In the genomic region with DNA sequence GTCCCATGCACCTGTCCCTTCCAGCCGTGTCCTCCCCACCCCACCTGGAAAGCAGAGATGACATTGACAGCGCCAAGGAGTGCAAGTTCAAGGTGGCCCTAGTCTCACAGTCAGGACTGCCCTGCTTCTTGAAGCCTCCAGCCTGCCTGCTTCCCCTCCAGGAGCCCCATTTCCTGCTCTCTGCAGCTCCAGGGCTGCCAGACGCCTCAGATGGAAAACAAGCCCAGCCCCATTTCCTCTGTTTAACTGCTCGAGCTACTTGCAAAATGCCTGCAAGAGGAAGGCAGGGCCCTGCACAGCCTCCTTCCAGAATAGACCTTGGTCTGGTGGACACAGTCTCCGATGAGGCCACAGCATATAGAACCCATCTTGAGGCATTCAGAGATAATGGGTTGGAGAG, we compare ENCODE assay signal across 11 cellular contexts. TPM values are rescaled to one million over a fixed set of nuclear protein-coding genes. Genes with fewer than 3 reads are reported as not detected.
A peak's percentile ranks its signal among the peaks of the same experiment; 100 is the strongest.
DNase-seq lines count a peak whose midpoint lies in the region; ATAC-seq, FAIRE-seq and TF ChIP-seq lines count a peak whose summit lies in the region.
"Had no signal": no experiment of that assay in that cellular context is flagged by ENCODE, and none has a peak within 500 bp of the region (broad histone marks: within the 10 kb centered on the region; RNA-seq: fewer than 3 reads in every experiment).

No MANE protein-coding gene starts in this region.

- H2BK120ac ChIP-seq in H9 (ENCODE audit: low read depth, low read length, poor library complexity, severe bottlenecking), result no peak overlapping the region

- ATAC-seq in GM19324 (IDR thresholded peaks at IDR 0.05; ENCODE audit: low FRiP score, unreplicated experiment) (no peak), HG02759 (IDR thresholded peaks at IDR 0.05; ENCODE audit: unreplicated experiment) (no peak), GM21576 (IDR thresholded peaks at IDR 0.05; ENCODE audit: unreplicated experiment) (no peak)

- no peak overlapping the region for H3K56ac ChIP-seq in H9 (ENCODE audit: insufficient read length, low read depth, low read length)

- H3K27me3 ChIP-seq in H9 (ENCODE audit: insufficient read depth, low read length) (no peaks in the 10 kb centered on the region), MM.1S (replicated peaks; ENCODE audit: insufficient read depth, low read length) (peaks cover 50% of the 10 kb centered on the region)
- H3K27me3 ChIP-seq: ovary, SJSA1 had no signal

- H2BK5ac ChIP-seq in H9 (ENCODE audit: insufficient read length, low read length), result no peak overlapping the region

- H3K79me1 ChIP-seq in H9 (ENCODE audit: insufficient read depth, low read depth, low read length, poor library complexity, severe bottlenecking), result no peaks in the 10 kb centered on the region

- no peak overlapping the region for H3T11ph ChIP-seq in H9 (ENCODE audit: low read length)

- no peak overlapping the region for H2BK12ac ChIP-seq in H9 (ENCODE audit: insufficient read length, low read depth, low read length)

- no peak overlapping the region for H2AFZ ChIP-seq in H9 (ENCODE audit: low read length)
- H2AFZ ChIP-seq in MM.1S (ENCODE audit: low read length), result no peak overlapping the region

- H3K23me2 ChIP-seq in H9 (ENCODE audit: insufficient read length, low read depth, low read length, poor library complexity, severe bottlenecking), result no peaks in the 10 kb centered on the region

- no peak overlapping the region for H4K8ac ChIP-seq in H9 (replicated peaks; ENCODE audit: insufficient read length, low read depth, low read length)

- H3K18ac ChIP-seq in H9 (ENCODE audit: insufficient read length, low read depth, low read length), result no peak overlapping the region

- TF ChIP-seq CTCF in CD14-positive monocyte (IDR thresholded peaks at IDR 0.05), result no peak
- TF ChIP-seq CTCF in H9 (conservative IDR thresholded peaks at IDR 0.05), result no peak
- no peak for TF ChIP-seq CTCF in VCaP (conservative IDR thresholded peaks at IDR 0.05)
- no peak for TF ChIP-seq CTCF in kidney (IDR thresholded peaks at IDR 0.05; ENCODE audit: borderline replicate concordance, extremely low read depth, insufficient read depth)
- TF ChIP-seq CTCF in MM.1S (IDR thresholded peaks at IDR 0.05; ENCODE audit: low read length), result no peak

- no peak overlapping the region for H4K5ac ChIP-seq in H9 (ENCODE audit: insufficient read length, low read depth, low read length)

- no peak overlapping the region for H2BK20ac ChIP-seq in H9 (ENCODE audit: low read depth, low read length, poor library complexity, severe bottlenecking)

- H3K4me1 Mint-ChIP-seq in CD14-positive monocyte, result peaks cover 94% of the 10 kb centered on the region
- peaks cover 92 to 93% of the 10 kb centered on the region in 2 experiments for H3K4me1 Mint-ChIP-seq in H9

- H3K14ac ChIP-seq in H9 (ENCODE audit: insufficient read depth, low read length), result peak overlapping the region; percentile 50; the same call in 1 of the 2 replicates

- no peak for FAIRE-seq in kidney (lab: Jason Lieb, UNC)

- H3K27ac Mint-ChIP-seq in CD14-positive monocyte (peak overlapping the region; percentile 50 to 89 (median 81)), H9 (peak overlapping the region in 1 of 3 experiments; percentile 73; a peak in 2 of 7 replicates)

- H3K4me2 ChIP-seq in H9 (ENCODE audit: insufficient read depth, insufficient read length, low read length) (no peak overlapping the region), MM.1S (ENCODE audit: low read depth, low read length) (no peak overlapping the region)

- no peaks in the 10 kb centered on the region for H3F3A ChIP-seq in MM.1S (ENCODE audit: insufficient read depth, low read length)

- H3K9me3 ChIP-seq in H9 (ENCODE audit: control insufficient read depth, low read depth, low read length) (no peaks in the 10 kb centered on the region), kidney (ENCODE audit: control insufficient read depth in 1 of 2, low read length in 2 of 2) (no peaks in the 10 kb centered on the region), MM.1S (replicated peaks; ENCODE audit: insufficient read depth, low read length) (no peaks in the 10 kb centered on the region)
- H3K9me3 ChIP-seq: ovary, SJSA1 had no signal

- no peak overlapping the region for H2BK15ac ChIP-seq in H9 (ENCODE audit: low read depth, low read length)

- WGBS in H9 (ENCODE audit: extremely low coverage, insufficient read length, low lambda C conversion rate), result no CpG with 5 or more reads among the region's 5 CpGs

- H3K36me3 Mint-ChIP-seq in CD14-positive monocyte (peaks cover 0 to 4% of the 10 kb centered on the region in 2 donors), H9 (ENCODE audit: insufficient read depth in 1 of 3, low read depth in 3 of 3) (no peaks in the 10 kb centered on the region)

- H2AK5ac ChIP-seq in H9 (ENCODE audit: insufficient read length, low read length), result no peak overlapping the region

- no peak overlapping the region for H3K23ac ChIP-seq in H9 (ENCODE audit: insufficient read length, low read depth, low read length)

- intact Hi-C loops in CD14-positive monocyte (cut with micrococcal nuclease) (loop anchor here in 1 of 2 donors (10.0 kb wide), 1 partner anchor 217 kb away; a partner anchor contains a TSS), kidney (cut with DNase I) (no loop called here)

- no peaks in the 10 kb centered on the region for H3K79me2 ChIP-seq in H9 (ENCODE audit: insufficient read depth, low read length)
- no peaks in the 10 kb centered on the region for H3K79me2 ChIP-seq in MM.1S (ENCODE audit: low read length)

- H4K91ac ChIP-seq in H9 (ENCODE audit: insufficient read length, low read depth, low read length), result no peak overlapping the region

- H3K9ac ChIP-seq in H9 (ENCODE audit: extremely low read depth, insufficient read length, low read length) (no peak overlapping the region), kidney (ENCODE audit: low read length in 2 of 2) (no peak overlapping the region), MM.1S (ENCODE audit: low read length) (no peak overlapping the region)

- H3K27ac ChIP-seq in H9 (ENCODE audit: insufficient read length, low read depth, low read length) (no peak overlapping the region), VCaP (peak overlapping the region; percentile 56; the same call in 1 of the 2 replicates), kidney (ENCODE audit: low read depth in 2 of 2, low read length in 2 of 2) (peak overlapping the region; percentile 23 to 28), MM.1S (ENCODE audit: low read length) (no peak overlapping the region)
- H3K27ac ChIP-seq: ovary, SJSA1 had no signal

- DNase-seq in CD14-positive monocyte (ENCODE audit: low spot score) (no peak), H9 (peak; percentile 69), kidney (peak; percentile 72), MM.1S (no peak)

- H3K4me3 ChIP-seq in kidney (ENCODE audit: low read length in 2 of 2) (no peak overlapping the region), MM.1S (ENCODE audit: low read length) (no peak overlapping the region)
- H3K4me3 ChIP-seq: ovary, SJSA1 had no signal

- H3K4ac ChIP-seq in H9 (ENCODE audit: low read depth, low read length), result no peak overlapping the region

- peaks cover 45% of the 10 kb centered on the region for H3K4me1 ChIP-seq in H9 (ENCODE audit: insufficient read depth, low read length)
- peaks cover 0 to 30% of the 10 kb centered on the region in 2 donors for H3K4me1 ChIP-seq in kidney (ENCODE audit: control insufficient read depth in 1 of 2, insufficient read depth in 1 of 2, low read depth in 1 of 2, low read length in 2 of 2)
- H3K4me1 ChIP-seq in MM.1S (ENCODE audit: low read length), result no peaks in the 10 kb centered on the region

- H3K4me3 Mint-ChIP-seq in CD14-positive monocyte (peak overlapping the region in 1 of 2 donors; percentile 65), H9 (peak overlapping the region in 1 of 2 experiments; percentile 18; a peak in 1 of 5 replicates)

- H3K27me3 Mint-ChIP-seq in CD14-positive monocyte (ENCODE audit: low read depth in 3 of 3), result peaks cover 0 to 3% (median 3%) of the 10 kb centered on the region in 3 donors
- peaks cover 10% of the 10 kb centered on the region for H3K27me3 Mint-ChIP-seq in H9 (ENCODE audit: low read depth)

- H3K9me2 ChIP-seq in MM.1S (replicated peaks; ENCODE audit: insufficient read depth, low read length), result no peaks in the 10 kb centered on the region

- H3K9me3 Mint-ChIP-seq in CD14-positive monocyte, result peaks cover 0 to 4% (median 0%) of the 10 kb centered on the region in 7 donors
- no peaks in the 10 kb centered on the region; a peak in 2 of 5 replicates for H3K9me3 Mint-ChIP-seq in H9

- H4K20me1 ChIP-seq in H9 (ENCODE audit: control insufficient read depth, insufficient read depth, insufficient read length), result no peaks in the 10 kb centered on the region
- H4K20me1 ChIP-seq in MM.1S (ENCODE audit: insufficient read depth, low read length), result no peaks in the 10 kb centered on the region

- H3K36me3 ChIP-seq in kidney (ENCODE audit: control insufficient read depth in 1 of 2, insufficient read depth in 2 of 2, low read length in 2 of 2), result no peaks in the 10 kb centered on the region
- H3K36me3 ChIP-seq in MM.1S (replicated peaks; ENCODE audit: insufficient read depth, low read length), result no peaks in the 10 kb centered on the region
- H3K36me3 ChIP-seq: ovary, SJSA1 had no signal

RNA-seq across cellular contexts. Expression of a gene that starts 5.0 kb away (rescaled TPM):
- polyA plus RNA-seq in CD14-positive monocyte, result 10 to 100 TPM; 30.4 to 33.4 TPM
- total RNA-seq in H9 (2021), result 68.8 and 68.9 TPM in 2 replicates
- 50.6 TPM for total RNA-seq in kidney
- 48.5 TPM for polyA plus RNA-seq in kidney (ENCODE audit: insufficient read depth, low read depth, low replicate concordance)

RNA-seq across cellular contexts. Expression of a gene that starts 39.2 kb away (rescaled TPM):
- polyA plus RNA-seq in CD14-positive monocyte (not detected), kidney (ENCODE audit: insufficient read depth, low read depth, low replicate concordance) (26.3 TPM)
- total RNA-seq in H9 (2021) (392 and 407 TPM in 2 replicates), kidney (38.3 TPM)

RNA-seq across cellular contexts. Expression of a gene that starts 49.3 kb away (rescaled TPM):
- polyA plus RNA-seq in CD14-positive monocyte (under 1 TPM in 1 of 2 donors, not detected in 1; 0.15 TPM), kidney (ENCODE audit: insufficient read depth, low read depth, low replicate concordance) (not detected)
- total RNA-seq in H9 (2021) (1.0 and 1.1 TPM in 2 replicates), kidney (0.16 TPM)
- total RNA-seq: Daoy had no signal

Comparison
In these comparisons a context has a peak if more than half of its experiments do, and no peak if none do; other contexts are left out.
1. DNase-seq: peak in H9 (single experiment) and kidney (single experiment); none in CD14-positive monocyte (single experiment) and MM.1S (single experiment).
2. H3K27ac ChIP-seq: peak in VCaP (single experiment) and kidney (2 of 2); none in H9 (single experiment) and MM.1S (single experiment).
3. RNA of a gene that starts 39.2 kb away (total RNA-seq): 392 to 407 TPM in H9; 38.3 TPM in kidney (single experiment); every median in the first group is over 10 times any median in the second.